Comparison of ENCODE assay signal across 7 cellular contexts in the genomic region with DNA sequence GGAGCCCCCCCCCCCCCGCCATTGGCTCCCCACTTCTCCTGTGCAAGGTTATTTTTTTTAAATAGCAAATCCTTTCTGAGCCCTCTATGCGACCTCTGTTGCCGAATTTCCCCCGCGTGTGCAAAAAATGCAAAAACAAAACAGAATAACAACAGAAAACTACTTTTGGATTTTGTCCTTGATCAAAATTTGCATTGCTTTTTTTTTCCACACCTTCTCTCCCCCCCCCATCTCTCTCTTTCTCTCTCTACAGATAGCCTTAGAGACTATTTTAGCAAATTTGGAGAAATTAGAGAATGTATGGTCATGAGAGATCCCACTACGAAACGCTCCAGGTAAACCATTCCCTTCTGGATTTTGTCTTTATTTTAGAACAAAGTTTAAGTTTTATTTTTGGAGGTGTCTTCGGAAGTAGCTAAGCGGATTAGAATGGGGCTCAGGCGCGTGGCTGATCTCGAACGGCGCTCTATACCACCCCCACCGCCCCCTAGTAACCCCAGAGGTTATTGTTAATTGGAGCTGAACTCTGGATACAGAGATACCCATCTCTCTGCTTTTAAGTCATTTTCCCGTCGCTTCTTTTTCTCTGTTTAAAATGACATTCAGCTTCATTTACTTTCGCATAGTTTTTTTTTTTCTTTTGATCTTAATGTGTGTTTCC. TPM values are rescaled to one million over a fixed set of nuclear protein-coding genes. Genes with fewer than 3 reads are reported as not detected.
DNase-seq lines count a peak whose midpoint lies in the region; ATAC-seq and TF ChIP-seq lines count a peak whose summit lies in the region.

No MANE protein-coding gene starts in this region.

- H3K4me3 ChIP-seq in GM12875 (ENCODE audit: low read depth, low read length) (peak overlapping the region; percentile 69), breast epithelium (peak overlapping the region; percentile 87 to 95 (median 92))

- H3K9me3 ChIP-seq in breast epithelium = no peaks in the 10 kb centered on the region

- no peaks in the 10 kb centered on the region for H3K27me3 Mint-ChIP-seq in mesothelial cell of epicardium (ENCODE audit: low read depth)

- ATAC-seq in HG03457 (IDR thresholded peaks at IDR 0.05; ENCODE audit: unreplicated experiment) (no peak), GM21825 (IDR thresholded peaks at IDR 0.05; ENCODE audit: unreplicated experiment) (no peak)

- no peaks in the 10 kb centered on the region for H3K36me3 ChIP-seq in breast epithelium

- no peaks in the 10 kb centered on the region for H3K9me3 Mint-ChIP-seq in mesothelial cell of epicardium

- TF ChIP-seq POLR2A in breast epithelium (IDR thresholded peaks at IDR 0.05) = no peak

- TF ChIP-seq CTCF in GM12875 (IDR thresholded peaks at IDR 0.05; ENCODE audit: borderline replicate concordance, insufficient read depth, low read depth, low read length) = no peak
- no peak for TF ChIP-seq CTCF in breast epithelium (IDR thresholded peaks at IDR 0.05)
- no peak for TF ChIP-seq CTCF in mesothelial cell of epicardium (IDR thresholded peaks at IDR 0.05; ENCODE audit: unreplicated experiment)

- intact Hi-C loops in breast epithelium (cut with DNase I; ENCODE audit: low total_unique reads) = loop anchor here (5.0 kb wide), 1 partner anchor 1045 kb away; no protein-coding TSS in a partner anchor

- H3K4me1 ChIP-seq in breast epithelium = peaks cover 4 to 5% of the 10 kb centered on the region in 2 donors

- H3K4me1 Mint-ChIP-seq in mesothelial cell of epicardium = peaks cover 43% of the 10 kb centered on the region

- H3K36me3 Mint-ChIP-seq in mesothelial cell of epicardium = peaks cover 11% of the 10 kb centered on the region

- H3K27ac Mint-ChIP-seq in mesothelial cell of epicardium = peak overlapping the region; percentile 83

- peak; percentile 82 for DNase-seq in NCI-H82 (lab: John Stamatoyannopoulos, UW)
- DNase-seq in breast epithelium (ENCODE audit: low spot score in 2 of 2) = no peak
- DNase-seq in mesothelial cell of epicardium (ENCODE audit: low spot score in 2 of 2, unreplicated experiment in 2 of 2) = no peak
- no peak for DNase-seq in NCI-H774 (lab: John Stamatoyannopoulos, UW)

- H3K27me3 ChIP-seq in breast epithelium = no peaks in the 10 kb centered on the region

- peak overlapping the region; percentile 79 for H3K4me3 Mint-ChIP-seq in mesothelial cell of epicardium

- peak overlapping the region; percentile 98 to 99 for H3K27ac ChIP-seq in breast epithelium

RNA-seq across cellular contexts. Expression of a gene that starts 1.0 kb away (rescaled TPM):
- 10 to 100 TPM; 13.4 to 89.1 (median 71.1) TPM for total RNA-seq in breast epithelium
- total RNA-seq in mesothelial cell of epicardium = 136 to 144 TPM (median 140 TPM) in 3 replicates
